Comparison of ENCODE assay signal across 22 cellular contexts in the genomic region with DNA sequence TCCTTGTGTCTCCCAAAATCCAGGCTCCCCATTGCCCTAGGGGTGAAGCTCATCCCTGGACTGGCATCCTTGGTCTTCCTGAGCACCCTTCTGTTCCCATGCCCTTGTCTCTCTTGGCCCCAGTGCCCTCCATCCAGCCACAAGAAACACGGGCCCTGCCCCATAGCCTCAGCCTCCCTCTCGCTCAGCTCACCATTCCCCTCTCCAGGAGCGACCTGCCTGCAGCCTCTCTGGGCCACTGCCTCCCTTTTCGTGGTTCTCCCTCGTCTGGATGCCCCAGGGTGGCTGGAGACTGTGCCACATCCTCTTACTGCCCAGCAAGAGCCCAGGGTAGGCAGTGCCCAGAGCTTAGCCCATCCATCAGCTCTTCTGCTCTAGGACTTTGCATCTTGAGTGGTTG.
"Had no signal": no experiment of that assay in that cellular context is flagged by ENCODE, and none has a peak within 500 bp of the region (broad histone marks: within the 10 kb centered on the region; RNA-seq: fewer than 3 reads in every experiment).

No MANE protein-coding gene starts in this region.

- DNase-seq: colonic mucosa; effector CD4-positive, alpha-beta T cell; left ventricle myocardium superior; lower lobe of right lung; right cardiac atrium; spleen; stimulated activated CD4-positive, alpha-beta T cell treated with anti-CD3 and anti-CD28 coated beads, Interleukin-4, amount 100 ng/mL, for 4 hours; stimulated activated naive CD8-positive, alpha-beta T cell treated with anti-CD3 and anti-CD28 coated beads, Interleukin-15, Interleukin-2, amounts not matched to agents 100 U/mL and 50 U/mL, for 24 hours; substantia nigra; upper lobe of left lung had no signal

- H3K27ac ChIP-seq: colonic mucosa, gastrocnemius medialis, lower lobe of right lung, neutrophil, ovary, psoas muscle, sigmoid colon, skin epidermis, testis, upper lobe of left lung, uterus had no signal

- H3K9me3 ChIP-seq: colonic mucosa, gastrocnemius medialis, lower lobe of right lung, neutrophil, ovary, psoas muscle, sigmoid colon, spleen, testis, tibial artery, upper lobe of left lung, uterus had no signal

- H3K4me1 ChIP-seq: colonic mucosa, gastrocnemius medialis, psoas muscle, sigmoid colon, spleen, uterus had no signal

- H3K36me3 ChIP-seq: colonic mucosa, gastrocnemius medialis, lower lobe of right lung, neutrophil, ovary, sigmoid colon, spleen, tibial artery, upper lobe of left lung, uterus had no signal

- H3K27me3 ChIP-seq: colonic mucosa, neutrophil, ovary, testis, upper lobe of left lung, uterus had no signal

- ATAC-seq: esophagus mucosa; left ventricle myocardium superior; lower lobe of right lung; naive thymus-derived CD8-positive, alpha-beta T cell; psoas muscle; stimulated activated memory B cell treated with anti-CD40 and anti-IgM and Interleukin-4, amounts not matched to agents 10 μg/mL and 1 μg/mL and 100 μg/mL, for 72 hours; stimulated activated naive CD8-positive, alpha-beta T cell treated with anti-CD3 and anti-CD28 coated beads, Interleukin-15, Interleukin-2, amounts not matched to agents 100 U/mL and 50 U/mL, for 24 hours had no signal

- H3K4me3 ChIP-seq: colonic mucosa, gastrocnemius medialis, lower lobe of right lung, ovary, psoas muscle, sigmoid colon, skin epidermis, spleen, testis, tibial artery, upper lobe of left lung, uterus had no signal
